Comparison of ENCODE assay signal across 1 cellular context in genomic region chr6:125773387-125774341, GRCh38.
TF ChIP-seq lines count a peak whose summit lies in the region.

No MANE protein-coding gene starts in this region.

TF ChIP-seq in GM12878, 131 proteins besides CTCF, POLR2A, EP300 and RAD21:
- TF ChIP-seq RUNX3 (IDR thresholded peaks at IDR 0.05; ENCODE audit: low read length) (no peak), YBX1 (IDR thresholded peaks at IDR 0.05) (no peak), ZBTB4 (CRISPR knock-in tag; IDR thresholded peaks at IDR 0.05) (no peak), PKNOX1 (IDR thresholded peaks at IDR 0.05) (peak; percentile 62; the same call in 1 of the 2 replicates), SP1 (IDR thresholded peaks at IDR 0.05; ENCODE audit: low read depth, low read length) (no peak), MEF2B (IDR thresholded peaks at IDR 0.05; ENCODE audit: partially characterized antibody, poor library complexity, severe bottlenecking) (no peak), ETV6 (conservative IDR thresholded peaks at IDR 0.05 in 1 of 2, IDR thresholded peaks at IDR 0.05 in 1 of 2; ENCODE audit: borderline replicate concordance in 1 of 2, low read depth in 1 of 2) (no peak)
